In genomic region chr17:74916851-74917199, GRCh38 we compare ENCODE assay signal across 24 cellular contexts. TPM values are rescaled to one million over a fixed set of nuclear protein-coding genes. Genes with fewer than 3 reads are reported as not detected.
"Had no signal": no experiment of that assay in that cellular context is flagged by ENCODE, and none has a peak within 500 bp of the region (broad histone marks: within the 10 kb centered on the region; RNA-seq: fewer than 3 reads in every experiment).

No MANE protein-coding gene starts in this region.

- H3K27me3 ChIP-seq: cardiac muscle cell had no signal

- H3K27ac ChIP-seq: cardiac muscle cell, SK-N-MC, VCaP had no signal

- ATAC-seq: activated CD4-positive, alpha-beta T cell treated with anti-CD3 and anti-CD28 coated beads for 36 hours; activated T-helper 17 cell treated with anti-CD3 and anti-CD28 coated beads, Interleukin-2, amount 50 U/mL, for 72 hours had no signal

- FAIRE-seq: astrocyte had no signal

- H3K36me3 ChIP-seq: cardiac muscle cell had no signal

- DNase-seq: activated CD4-positive, alpha-beta memory T cell treated with anti-CD3 and anti-CD28 coated beads, Interleukin-2, amount 10 ng/mL, durations not matched to agents 7 days and 5 days; activated CD4-positive, alpha-beta T cell treated with anti-CD3 and anti-CD28 coated beads for 36 hours; activated CD4-positive, alpha-beta T cell treated with anti-CD3 and anti-CD28 coated beads, Interleukin-2, amount 50 U/mL, for 1 hour; activated gamma-delta T cell; activated naive CD4-positive, alpha-beta T cell treated with anti-CD3 and anti-CD28 coated beads for 36 hours; activated T-cell treated with anti-CD3 and anti-CD28 coated beads for 4 hours; activated T-cell treated with anti-CD3 and anti-CD28 coated beads, Interleukin-2, amount 50 U/mL, for 48 hours; NCI-H1048; NCI-H1930; NCI-H345; NCI-H510A; NCI-H526 treated with DMSO at 0.1 percent for 48 hours; NCI-H82; SIG-M5; T-helper 1 cell had no signal

- H3K4me3 ChIP-seq: cardiac muscle cell, SK-N-MC had no signal

RNA-seq across cellular contexts. Expression of gene USH1G, which starts 6.2 kb away (rescaled TPM):
- total RNA-seq: activated CD4-positive, alpha-beta memory T cell treated with anti-CD3 and anti-CD28 coated beads, Interleukin-2, amount 10 ng/mL, durations not matched to agents 7 days and 5 days; activated CD4-positive, alpha-beta T cell treated with anti-CD3 and anti-CD28 coated beads for 36 hours; activated CD8-positive, alpha-beta memory T cell treated with anti-CD3 and anti-CD28 coated beads for 36 hours; activated naive CD4-positive, alpha-beta T cell treated with anti-CD3 and anti-CD28 coated beads for 36 hours; activated T-helper 17 cell treated with anti-CD3 and anti-CD28 coated beads, Interleukin-2, amount 50 U/mL, for 72 hours; OCI-LY7; RPMI7951; T-helper 2 cell treated with Interferon-gamma antibody and Interleukin-4, amounts not matched to agents 100 ng/mL and 5 ng/mL, for 36 hours had no signal

RNA-seq across cellular contexts. Expression of gene OTOP2, which starts 7.2 kb away (rescaled TPM):
- total RNA-seq: activated CD4-positive, alpha-beta memory T cell treated with anti-CD3 and anti-CD28 coated beads, Interleukin-2, amount 10 ng/mL, durations not matched to agents 7 days and 5 days; activated CD4-positive, alpha-beta T cell treated with anti-CD3 and anti-CD28 coated beads for 36 hours; activated CD8-positive, alpha-beta memory T cell treated with anti-CD3 and anti-CD28 coated beads for 36 hours; activated naive CD4-positive, alpha-beta T cell treated with anti-CD3 and anti-CD28 coated beads for 36 hours; activated T-helper 17 cell treated with anti-CD3 and anti-CD28 coated beads, Interleukin-2, amount 50 U/mL, for 72 hours; astrocyte; cardiac muscle cell; OCI-LY7; RPMI7951; T-helper 2 cell treated with Interferon-gamma antibody and Interleukin-4, amounts not matched to agents 100 ng/mL and 5 ng/mL, for 36 hours had no signal
- polyA plus RNA-seq: cardiac muscle cell had no signal

RNA-seq across cellular contexts. Expression of gene OTOP3, which starts 18.9 kb away (rescaled TPM):
- total RNA-seq: activated CD4-positive, alpha-beta memory T cell treated with anti-CD3 and anti-CD28 coated beads, Interleukin-2, amount 10 ng/mL, durations not matched to agents 7 days and 5 days; activated CD4-positive, alpha-beta T cell treated with anti-CD3 and anti-CD28 coated beads for 36 hours; activated CD8-positive, alpha-beta memory T cell treated with anti-CD3 and anti-CD28 coated beads for 36 hours; activated naive CD4-positive, alpha-beta T cell treated with anti-CD3 and anti-CD28 coated beads for 36 hours; activated T-helper 17 cell treated with anti-CD3 and anti-CD28 coated beads, Interleukin-2, amount 50 U/mL, for 72 hours; astrocyte; cardiac muscle cell; OCI-LY7; RPMI7951; T-helper 2 cell treated with Interferon-gamma antibody and Interleukin-4, amounts not matched to agents 100 ng/mL and 5 ng/mL, for 36 hours had no signal
- polyA plus RNA-seq: cardiac muscle cell had no signal

RNA-seq across cellular contexts. Expression of gene FADS6, which starts 23.4 kb away (rescaled TPM):
- total RNA-seq: activated CD4-positive, alpha-beta memory T cell treated with anti-CD3 and anti-CD28 coated beads, Interleukin-2, amount 10 ng/mL, durations not matched to agents 7 days and 5 days; activated CD4-positive, alpha-beta T cell treated with anti-CD3 and anti-CD28 coated beads for 36 hours; activated CD8-positive, alpha-beta memory T cell treated with anti-CD3 and anti-CD28 coated beads for 36 hours; activated naive CD4-positive, alpha-beta T cell treated with anti-CD3 and anti-CD28 coated beads for 36 hours; activated T-helper 17 cell treated with anti-CD3 and anti-CD28 coated beads, Interleukin-2, amount 50 U/mL, for 72 hours; astrocyte; OCI-LY7; RPMI7951; T-helper 2 cell treated with Interferon-gamma antibody and Interleukin-4, amounts not matched to agents 100 ng/mL and 5 ng/mL, for 36 hours had no signal
